Comparison of ENCODE assay signal across 18 cellular contexts in genomic region chr7:79287976-79288375, GRCh38.
A peak's percentile ranks its signal among the peaks of the same experiment; 100 is the strongest.
DNase-seq lines count a peak whose midpoint lies in the region; ATAC-seq and TF ChIP-seq lines count a peak whose summit lies in the region.
"Had no signal": no experiment of that assay in that cellular context is flagged by ENCODE, and none has a peak within 500 bp of the region (broad histone marks: within the 10 kb centered on the region; RNA-seq: fewer than 3 reads in every experiment).

No MANE protein-coding gene starts in this region.

- H3K27me3 ChIP-seq in brain microvascular endothelial cell (replicated peaks) (no peaks in the 10 kb centered on the region), osteoblast (ENCODE audit: insufficient read depth, low read length) (no peaks in the 10 kb centered on the region)

- H3K27ac ChIP-seq in brain microvascular endothelial cell (no peak overlapping the region), osteoblast (ENCODE audit: low read depth, low read length) (no peak overlapping the region)

- no peaks in the 10 kb centered on the region for H3K36me3 Mint-ChIP-seq in WTC11

- no peak overlapping the region for H2AFZ ChIP-seq in osteoblast (ENCODE audit: low read length)

- no peaks in the 10 kb centered on the region for H3K36me3 ChIP-seq in brain microvascular endothelial cell (replicated peaks)
- no peaks in the 10 kb centered on the region for H3K36me3 ChIP-seq in osteoblast (ENCODE audit: insufficient read depth, low read length)

- no peaks in the 10 kb centered on the region for H3K9me3 ChIP-seq in osteoblast (ENCODE audit: low read depth, low read length)

- H4K20me1 ChIP-seq in osteoblast (ENCODE audit: insufficient read depth, low read length), result no peaks in the 10 kb centered on the region

- no peaks in the 10 kb centered on the region for H3K79me2 ChIP-seq in osteoblast (ENCODE audit: insufficient read depth, low read length)

- no peak overlapping the region for H3K4me3 Mint-ChIP-seq in WTC11
- H3K4me3 Mint-ChIP-seq: B cell; CD4-positive, alpha-beta T cell had no signal

- ATAC-seq in WTC11, result no peak

- no peaks in the 10 kb centered on the region for H3K9me3 Mint-ChIP-seq in WTC11
- H3K9me3 Mint-ChIP-seq: CD4-positive, alpha-beta T cell had no signal

- H3K4me1 Mint-ChIP-seq in WTC11, result no peaks in the 10 kb centered on the region
- H3K4me1 Mint-ChIP-seq: B cell had no signal

- H3K4me3 ChIP-seq in brain microvascular endothelial cell (ENCODE audit: low read depth, low read length), result no peak overlapping the region
- H3K4me3 ChIP-seq in osteoblast (ENCODE audit: insufficient read depth, low read length), result no peak overlapping the region

- no peak overlapping the region for H3K4me2 ChIP-seq in osteoblast (ENCODE audit: insufficient read depth, low read length)

- peaks cover 55% of the 10 kb centered on the region for H3K4me1 ChIP-seq in osteoblast (ENCODE audit: insufficient read depth, low read length)

- POLR2A ChIA-PET in WTC11 (lab: Charles Lee), result no interaction called here

- no peaks in the 10 kb centered on the region for H3K27me3 Mint-ChIP-seq in WTC11 (ENCODE audit: low read depth)

- CTCF ChIA-PET in WTC11 (lab: Charles Lee), result interaction anchor here (1.9 kb wide), 1 partner anchor 10 kb away, joined by 8 read pairs; no protein-coding TSS in a partner anchor

- DNase-seq in EH (ENCODE audit: low read depth) (peak; percentile 56), M059J (ENCODE audit: low read depth) (peak; percentile 26), fibroblast of gingiva (ENCODE audit: low read depth) (peak; percentile 19), medulla oblongata (ENCODE audit: extremely low spot score) (peak; percentile 32), NOMO-1 treated with dmso at 0.1 percent for 144 hours (lab: John Stamatoyannopoulos, UW; ENCODE audit: unreplicated experiment) (no peak), brain microvascular endothelial cell (no peak), WTC11 (ENCODE audit: low spot score) (no peak), osteoblast (ENCODE audit: insufficient read length, low spot score, missing footprints) (no peak)
- DNase-seq: Calu3; CD4-positive, alpha-beta T cell; DND-41; KBM-7; MM.1S; NCI-H1105; NCI-H1694 treated with DMSO at 0.1 percent for 48 hours; NCI-H82; SHP77 treated with DMSO at 0.1 percent for 48 hours had no signal

- in situ Hi-C loops in brain microvascular endothelial cell (cut with HindIII; ENCODE audit: low pct_ligation_motif_present, low sequenced_read_pairs), result no loop called here

- H3K27ac Mint-ChIP-seq in WTC11, result no peak overlapping the region
- H3K27ac Mint-ChIP-seq: B cell; CD4-positive, alpha-beta T cell had no signal

- TF ChIP-seq CTCF in brain microvascular endothelial cell (IDR thresholded peaks at IDR 0.05; ENCODE audit: low read depth, low read length, missing control alignments) (no peak), WTC11 (IDR thresholded peaks at IDR 0.05) (no peak), osteoblast (IDR thresholded peaks at IDR 0.05; ENCODE audit: extremely low read depth, low read depth, low read length) (no peak)

TF ChIP-seq in WTC11, 78 proteins besides CTCF, POLR2A, EP300 and RAD21:
- no peak for TF ChIP-seq NFYB (CRISPR knock-in tag; conservative IDR thresholded peaks at IDR 0.05; ENCODE audit: low read depth)
- no peak for TF ChIP-seq ZNF121 (CRISPR knock-in tag; IDR thresholded peaks at IDR 0.05)
- no peak for TF ChIP-seq ZNF317 (CRISPR knock-in tag; IDR thresholded peaks at IDR 0.05; ENCODE audit: borderline replicate concordance, low read depth)
- TF ChIP-seq ZNF232 (CRISPR knock-in tag; IDR thresholded peaks at IDR 0.05), result no peak

Comparison
In these comparisons a context has a peak if more than half of its experiments do, and no peak if none do; other contexts are left out.
1. DNase-seq: peak in EH (single experiment), M059J (single experiment), fibroblast of gingiva (single experiment) and medulla oblongata (single experiment); none in NOMO-1 treated with dmso at 0.1 percent for 144 hours (single experiment), brain microvascular endothelial cell (single experiment), WTC11 (single experiment) and osteoblast (single experiment).